8 cellular contexts compared by ENCODE assay signal in the genomic region with DNA sequence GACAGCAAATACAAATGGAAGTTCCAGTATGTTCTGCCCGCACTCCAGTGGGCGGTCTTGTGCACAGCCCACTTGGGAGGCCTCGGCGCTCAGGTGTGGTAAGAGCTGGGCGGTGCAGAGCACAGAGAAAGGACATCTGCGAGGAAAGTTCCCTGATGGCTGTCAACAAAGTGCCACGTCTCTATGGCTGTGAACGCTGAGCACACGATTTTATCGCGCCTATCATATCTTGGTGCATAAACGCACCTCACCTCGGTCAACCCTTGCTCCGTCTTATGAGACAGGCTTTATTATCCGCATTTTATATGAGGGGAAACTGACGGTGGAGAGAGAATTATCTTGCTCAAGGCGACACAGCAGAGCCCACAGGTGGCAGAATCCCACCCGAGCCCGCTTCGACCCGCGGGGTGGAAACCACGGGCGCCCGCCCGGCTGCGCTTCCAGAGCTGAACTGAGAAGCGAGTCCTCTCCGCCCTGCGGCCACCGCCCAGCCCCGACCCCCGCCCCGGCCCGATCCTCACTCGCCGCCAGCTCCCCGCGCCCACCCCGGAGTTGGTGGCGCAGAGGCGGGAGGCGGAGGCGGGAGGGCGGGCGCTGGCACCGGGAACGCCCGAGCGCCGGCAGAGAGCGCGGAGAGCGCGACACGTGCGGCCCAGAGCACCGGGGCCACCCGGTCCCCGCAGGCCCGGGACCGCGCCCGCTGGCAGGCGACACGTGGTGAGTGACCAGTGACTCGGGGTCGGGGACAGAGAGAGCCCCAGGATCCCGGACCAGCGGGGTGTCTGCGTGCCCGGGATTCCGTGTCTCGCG. TPM values are rescaled to one million over a fixed set of nuclear protein-coding genes. Genes with fewer than 3 reads are reported as not detected.
DNase-seq lines count a peak whose midpoint lies in the region; ATAC-seq and TF ChIP-seq lines count a peak whose summit lies in the region.

A gene with protein sequence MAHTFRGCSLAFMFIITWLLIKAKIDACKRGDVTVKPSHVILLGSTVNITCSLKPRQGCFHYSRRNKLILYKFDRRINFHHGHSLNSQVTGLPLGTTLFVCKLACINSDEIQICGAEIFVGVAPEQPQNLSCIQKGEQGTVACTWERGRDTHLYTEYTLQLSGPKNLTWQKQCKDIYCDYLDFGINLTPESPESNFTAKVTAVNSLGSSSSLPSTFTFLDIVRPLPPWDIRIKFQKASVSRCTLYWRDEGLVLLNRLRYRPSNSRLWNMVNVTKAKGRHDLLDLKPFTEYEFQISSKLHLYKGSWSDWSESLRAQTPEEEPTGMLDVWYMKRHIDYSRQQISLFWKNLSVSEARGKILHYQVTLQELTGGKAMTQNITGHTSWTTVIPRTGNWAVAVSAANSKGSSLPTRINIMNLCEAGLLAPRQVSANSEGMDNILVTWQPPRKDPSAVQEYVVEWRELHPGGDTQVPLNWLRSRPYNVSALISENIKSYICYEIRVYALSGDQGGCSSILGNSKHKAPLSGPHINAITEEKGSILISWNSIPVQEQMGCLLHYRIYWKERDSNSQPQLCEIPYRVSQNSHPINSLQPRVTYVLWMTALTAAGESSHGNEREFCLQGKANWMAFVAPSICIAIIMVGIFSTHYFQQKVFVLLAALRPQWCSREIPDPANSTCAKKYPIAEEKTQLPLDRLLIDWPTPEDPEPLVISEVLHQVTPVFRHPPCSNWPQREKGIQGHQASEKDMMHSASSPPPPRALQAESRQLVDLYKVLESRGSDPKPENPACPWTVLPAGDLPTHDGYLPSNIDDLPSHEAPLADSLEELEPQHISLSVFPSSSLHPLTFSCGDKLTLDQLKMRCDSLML (plus strand): TSS at position 623 of the 810 bp plus-strand sequence. CDS start 12,496 bp downstream, outside the sequence.

- H4K8ac ChIP-seq in IMR-90 (ENCODE audit: low read depth in 2 of 2, low read length in 2 of 2): no peak within 1 kb of the TSS

- H3K9ac ChIP-seq in IMR-90 (ENCODE audit: low read depth, low read length): no peak within 1 kb of the TSS

- peak within 1 kb of the TSS; percentile 97 for H3K4me3 Mint-ChIP-seq in activated CD4-positive, alpha-beta memory T cell treated with anti-CD3 and anti-CD28 coated beads, Interleukin-2, amount 10 ng/mL, durations not matched to agents 7 days and 5 days
- no peak within 1 kb of the TSS for H3K4me3 Mint-ChIP-seq in HFFc6

- H3K79me1 ChIP-seq in IMR-90 (ENCODE audit: low read depth in 1 of 2, low read length in 2 of 2): no peaks in the 10 kb centered on the region

- CTCF ChIA-PET in IMR-90 (lab: Yijun Ruan, JAX): interaction anchor here (0.6 kb wide), 1 partner anchor 48 kb away, joined by 3 read pairs; no protein-coding TSS in a partner anchor
- CTCF ChIA-PET in activated CD4-positive, alpha-beta memory T cell treated with anti-CD3 and anti-CD28 coated beads, Interleukin-2, amount 10 ng/mL, durations not matched to agents 7 days and 5 days (lab: Charles Lee): interaction anchor here (0.7 to 1.4 kb wide), 2 partner anchors 12 to 95 kb away, joined by 3 to 6 read pairs; no protein-coding TSS in a partner anchor

- H4K91ac ChIP-seq in IMR-90 (ENCODE audit: insufficient read depth, low read depth, low read length): no peak within 1 kb of the TSS

- ATAC-seq in GM19351 (IDR thresholded peaks at IDR 0.05; ENCODE audit: unreplicated experiment): peak; percentile 76
- ATAC-seq in IMR-90 (ENCODE audit: low read depth): 0 out of 2 replicates have a peak, but pooled peaks have one; percentile 14

- no peak within 1 kb of the TSS for H2BK120ac ChIP-seq in IMR-90 (ENCODE audit: low read depth, low read length)

- H2BK15ac ChIP-seq in IMR-90 (ENCODE audit: low read depth, low read length): no peak within 1 kb of the TSS

- peak within 1 kb of the TSS; percentile 94 for H3K27ac Mint-ChIP-seq in activated CD4-positive, alpha-beta memory T cell treated with anti-CD3 and anti-CD28 coated beads, Interleukin-2, amount 10 ng/mL, durations not matched to agents 7 days and 5 days
- H3K27ac Mint-ChIP-seq in HFFc6: no peak within 1 kb of the TSS

- H3K27ac ChIP-seq in IMR-90 (ENCODE audit: insufficient read depth, low read length): no peak within 1 kb of the TSS
- no peak within 1 kb of the TSS for H3K27ac ChIP-seq in vagina

- no peak within 1 kb of the TSS for H3K56ac ChIP-seq in IMR-90 (ENCODE audit: extremely low read depth, insufficient read depth, low read length)

- BruUV-seq in IMR-90 (replicated peaks; lab: Mats Ljungman, UMichigan): no TSS peak

- H2BK5ac ChIP-seq in IMR-90 (ENCODE audit: low read depth, low read length, poor library complexity, severe bottlenecking): no peak within 1 kb of the TSS

- in situ Hi-C loops in IMR-90 (cut with MboI; ENCODE audit: low sequenced_read_pairs): no loop called here

- H3K4ac ChIP-seq in IMR-90 (ENCODE audit: low read depth, low read length): no peak within 1 kb of the TSS

- H3K36me3 Mint-ChIP-seq in activated CD4-positive, alpha-beta memory T cell treated with anti-CD3 and anti-CD28 coated beads, Interleukin-2, amount 10 ng/mL, durations not matched to agents 7 days and 5 days (ENCODE audit: low read depth): peaks cover 33% of the 10 kb centered on the region
- H3K36me3 Mint-ChIP-seq in HFFc6 (ENCODE audit: low read depth): no peaks in the 10 kb centered on the region

- dilution Hi-C loops in IMR-90 (cut with HindIII; ENCODE audit: low sequenced_read_pairs, unreplicated experiment): no loop called here

- H3K9me1 ChIP-seq in IMR-90 (ENCODE audit: insufficient read depth, low read length): no peaks in the 10 kb centered on the region

- H2AK5ac ChIP-seq in IMR-90 (ENCODE audit: low read depth, low read length): no peak within 1 kb of the TSS

- H3K4me1 Mint-ChIP-seq in activated CD4-positive, alpha-beta memory T cell treated with anti-CD3 and anti-CD28 coated beads, Interleukin-2, amount 10 ng/mL, durations not matched to agents 7 days and 5 days: peaks cover 72% of the 10 kb centered on the region
- H3K4me1 Mint-ChIP-seq in HFFc6 (ENCODE audit: low read depth): no peaks in the 10 kb centered on the region

- H3K23ac ChIP-seq in IMR-90 (ENCODE audit: low read depth, low read length): no peak within 1 kb of the TSS

- peaks cover 28% of the 10 kb centered on the region for H3K27me3 ChIP-seq in IMR-90 (ENCODE audit: control insufficient read depth, insufficient read depth, low read length)
- no peaks in the 10 kb centered on the region for H3K27me3 ChIP-seq in vagina

- H3K4me3 ChIP-seq in IMR-90 (ENCODE audit: insufficient read depth, low read depth, low read length) (no peak within 1 kb of the TSS), epithelial cell of esophagus (ENCODE audit: low read length) (peak within 1 kb of the TSS; percentile 48), vagina (peak within 1 kb of the TSS; percentile 41)

- no peak for TF ChIP-seq CTCF in IMR-90 (conservative IDR thresholded peaks at IDR 0.05; ENCODE audit: low read depth, low read length)
- TF ChIP-seq CTCF in epithelial cell of esophagus (IDR thresholded peaks at IDR 0.05; ENCODE audit: insufficient read depth, low read depth, low read length, missing control alignments): no peak
- no peak for TF ChIP-seq CTCF in vagina (IDR thresholded peaks at IDR 0.05)
- no peak for TF ChIP-seq CTCF in HFFc6 (IDR thresholded peaks at IDR 0.05)

- intact Hi-C loops in IMR-90 (cut with micrococcal nuclease) (no loop called here), vagina (cut with DNase I) (no loop called here)

- no peak within 1 kb of the TSS for H2BK20ac ChIP-seq in IMR-90 (ENCODE audit: low read depth, low read length)

- no peak within 1 kb of the TSS for H4K5ac ChIP-seq in IMR-90 (ENCODE audit: low read depth, low read length)

- no peak for TF ChIP-seq RAD21 in IMR-90 (IDR thresholded peaks at IDR 0.05; ENCODE audit: low read length)

- peak within 1 kb of the TSS; percentile 20; the same call in 1 of the 2 replicates for H3K4me2 ChIP-seq in IMR-90 (ENCODE audit: low read depth, low read length)

- DNase-seq in IMR-90: no peak
- DNase-seq in activated CD4-positive, alpha-beta memory T cell treated with anti-CD3 and anti-CD28 coated beads, Interleukin-2, amount 10 ng/mL, durations not matched to agents 7 days and 5 days: peak; percentile 73
- DNase-seq in epithelial cell of esophagus (ENCODE audit: low read depth): peak; percentile 19
- no peak for DNase-seq in occipital lobe (lab: John Stamatoyannopoulos, UW)
- no peak for DNase-seq in vagina (ENCODE audit: extremely low spot score in 2 of 2)
- DNase-seq in HFFc6: no peak
- DNase-seq in dedifferentiated amniotic fluid mesenchymal stem cell (ENCODE audit: extremely low spot score): no peak

- TF ChIP-seq POLR2A in IMR-90 (IDR thresholded peaks at IDR 0.05; ENCODE audit: low read depth, low read length) (no peak), vagina (IDR thresholded peaks at IDR 0.05) (no peak)

- no peaks in the 10 kb centered on the region for H3K4me1 ChIP-seq in IMR-90 (ENCODE audit: control insufficient read depth, insufficient read depth, low read length)
- H3K4me1 ChIP-seq in vagina: peaks cover 8% of the 10 kb centered on the region

- WGBS in IMR-90 (ENCODE audit: extremely low coverage in 2 of 2, insufficient read length in 1 of 2), 2 experiments: 19% methylated on average over 6 of the region's 75 CpGs; no CpG with 5 or more reads in 1 of the 2 experiments

- H3K27me3 Mint-ChIP-seq in activated CD4-positive, alpha-beta memory T cell treated with anti-CD3 and anti-CD28 coated beads, Interleukin-2, amount 10 ng/mL, durations not matched to agents 7 days and 5 days: no peaks in the 10 kb centered on the region
- peaks cover 40% of the 10 kb centered on the region for H3K27me3 Mint-ChIP-seq in HFFc6 (ENCODE audit: insufficient read depth)

- H3K14ac ChIP-seq in IMR-90 (replicated peaks; ENCODE audit: low read depth, low read length): no peak within 1 kb of the TSS

- H3K36me3 ChIP-seq in IMR-90 (ENCODE audit: control insufficient read depth, insufficient read depth, low read length) (no peaks in the 10 kb centered on the region), vagina (no peaks in the 10 kb centered on the region)

- no peak within 1 kb of the TSS for H2AK9ac ChIP-seq in IMR-90 (replicated peaks; ENCODE audit: low read depth, low read length, poor library complexity)

- H3K18ac ChIP-seq in IMR-90 (ENCODE audit: low read depth, low read length): no peak within 1 kb of the TSS

- H2AFZ ChIP-seq in IMR-90 (replicated peaks; ENCODE audit: low read length, poor library complexity): peak within 1 kb of the TSS; percentile 73

- H3K9me3 Mint-ChIP-seq in activated CD4-positive, alpha-beta memory T cell treated with anti-CD3 and anti-CD28 coated beads, Interleukin-2, amount 10 ng/mL, durations not matched to agents 7 days and 5 days: no peaks in the 10 kb centered on the region
- no peaks in the 10 kb centered on the region for H3K9me3 Mint-ChIP-seq in HFFc6

- H3K9me3 ChIP-seq in IMR-90 (ENCODE audit: control insufficient read depth, insufficient read depth, low read length): no peaks in the 10 kb centered on the region
- H3K9me3 ChIP-seq in vagina: no peaks in the 10 kb centered on the region

- H4K20me1 ChIP-seq in IMR-90 (ENCODE audit: insufficient read depth, low read length): no peaks in the 10 kb centered on the region

- POLR2A ChIA-PET in IMR-90 (lab: Charles Lee; ENCODE audit: unreplicated experiment): interaction anchor here (0.6 kb wide), 1 partner anchor 400 kb away, joined by 3 read pairs; no protein-coding TSS in a partner anchor
- POLR2A ChIA-PET in activated CD4-positive, alpha-beta memory T cell treated with anti-CD3 and anti-CD28 coated beads, Interleukin-2, amount 10 ng/mL, durations not matched to agents 7 days and 5 days (lab: Charles Lee): interaction anchor here (0.6 to 2.3 kb wide), 13 partner anchors 9 to 377 kb away, joined by 3 to 18 read pairs (median 7); a partner anchor contains a TSS

RNA-seq across cellular contexts. Expression of the gene that starts here (rescaled TPM):
- not detected in 2 replicates for total RNA-seq in IMR-90 (2012; rRNA removed)
- not detected in 2 replicates for polyA plus RNA-seq in IMR-90 (2012; rRNA removed)
- not detected in 2 replicates for polyA plus RNA-seq in IMR-90 (2012; cell fraction: cytosol; rRNA removed)
- polyA plus RNA-seq in IMR-90 (2012; cell fraction: nucleus; rRNA removed; ENCODE audit: low replicate concordance): not detected in 2 replicates
- 10 to 100 TPM; 75.5 to 76.0 TPM for total RNA-seq in activated CD4-positive, alpha-beta memory T cell treated with anti-CD3 and anti-CD28 coated beads, Interleukin-2, amount 10 ng/mL, durations not matched to agents 7 days and 5 days
- 12.2 TPM for total RNA-seq in occipital lobe
- 0.74 TPM for total RNA-seq in vagina
- total RNA-seq in HFFc6 (2021; fragmentation: NEBNext Ultra II Directional; extraction: Animal tissue kit (Norgen Biotek cat#: 25700)): not detected

Comparison
In these comparisons a context has a peak if more than half of its experiments do, and no peak if none do; other contexts are left out.
1. Peak in ATAC-seq and H3K4me2 ChIP-seq in IMR-90; RNA of the gene not detected or under 1 TPM.
2. DNase-seq: peak in activated CD4-positive, alpha-beta memory T cell treated with anti-CD3 and anti-CD28 coated beads, Interleukin-2, amount 10 ng/mL, durations not matched to agents 7 days and 5 days (single experiment) and epithelial cell of esophagus (single experiment); none in IMR-90 (single experiment), occipital lobe (single experiment), vagina (0 of 2), HFFc6 (single experiment) and dedifferentiated amniotic fluid mesenchymal stem cell (single experiment).